1 cellular context compared by ENCODE assay signal in genomic region chr6:167225903-167226508, GRCh38.
TF ChIP-seq lines count a peak whose summit lies in the region.

No MANE protein-coding gene starts in this region.

TF ChIP-seq in HepG2, 621 proteins besides CTCF, POLR2A, EP300 and RAD21 (continued from another document):
- TF ChIP-seq ZBTB26 (CRISPR knock-in tag; IDR thresholded peaks at IDR 0.05; ENCODE audit: borderline replicate concordance) (no peak), CEBPB (IDR thresholded peaks at IDR 0.05; ENCODE audit: borderline replicate concordance, low read depth, low read length) (peak; percentile 43; the same call in 1 of the 2 replicates), KDM2A (CRISPR knock-in tag; IDR thresholded peaks at IDR 0.05; ENCODE audit: borderline replicate concordance, low read depth) (no peak)
